10 cellular contexts compared by ENCODE assay signal in the genomic region with DNA sequence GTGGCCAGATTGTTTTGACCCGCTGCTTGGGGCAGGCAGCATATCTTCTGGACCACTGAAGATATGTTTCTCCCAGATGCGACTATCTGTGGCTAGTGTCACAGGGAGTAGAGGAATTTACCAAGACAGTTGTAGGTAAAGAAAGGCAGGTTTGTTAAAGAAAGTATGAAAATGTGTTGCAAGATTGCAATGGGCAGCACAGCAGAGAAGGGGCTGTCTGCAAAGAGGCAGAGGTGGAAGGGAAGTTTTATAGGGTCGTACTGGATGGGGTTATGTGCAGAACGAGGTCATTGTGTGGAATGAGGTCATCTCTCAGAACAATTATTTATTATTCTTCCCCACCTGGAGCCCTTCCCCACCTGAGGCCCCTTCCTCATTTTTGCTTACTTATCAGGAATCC.
"Had no signal": no experiment of that assay in that cellular context is flagged by ENCODE, and none has a peak within 500 bp of the region (broad histone marks: within the 10 kb centered on the region; RNA-seq: fewer than 3 reads in every experiment).

No MANE protein-coding gene starts in this region.

- H3K27ac ChIP-seq: GM23248 had no signal

- H3K4me3 ChIP-seq: GM23248, GM23338, HAP-1 had no signal

- H3K4me2 ChIP-seq: GM23338 had no signal

- ATAC-seq: GM23338 had no signal

- FAIRE-seq: H1, H54 had no signal

- H3K9ac ChIP-seq: GM23248 had no signal

- H2AFZ ChIP-seq: GM23248, GM23338 had no signal

- H3K9me3 ChIP-seq: HAP-1 had no signal

- DNase-seq: GM23248, GOT3, H7, H9, HCEC 1CT, HFFc6 had no signal

- H3K36me3 ChIP-seq: HAP-1 had no signal
